1 cellular context compared by ENCODE assay signal in the genomic region with DNA sequence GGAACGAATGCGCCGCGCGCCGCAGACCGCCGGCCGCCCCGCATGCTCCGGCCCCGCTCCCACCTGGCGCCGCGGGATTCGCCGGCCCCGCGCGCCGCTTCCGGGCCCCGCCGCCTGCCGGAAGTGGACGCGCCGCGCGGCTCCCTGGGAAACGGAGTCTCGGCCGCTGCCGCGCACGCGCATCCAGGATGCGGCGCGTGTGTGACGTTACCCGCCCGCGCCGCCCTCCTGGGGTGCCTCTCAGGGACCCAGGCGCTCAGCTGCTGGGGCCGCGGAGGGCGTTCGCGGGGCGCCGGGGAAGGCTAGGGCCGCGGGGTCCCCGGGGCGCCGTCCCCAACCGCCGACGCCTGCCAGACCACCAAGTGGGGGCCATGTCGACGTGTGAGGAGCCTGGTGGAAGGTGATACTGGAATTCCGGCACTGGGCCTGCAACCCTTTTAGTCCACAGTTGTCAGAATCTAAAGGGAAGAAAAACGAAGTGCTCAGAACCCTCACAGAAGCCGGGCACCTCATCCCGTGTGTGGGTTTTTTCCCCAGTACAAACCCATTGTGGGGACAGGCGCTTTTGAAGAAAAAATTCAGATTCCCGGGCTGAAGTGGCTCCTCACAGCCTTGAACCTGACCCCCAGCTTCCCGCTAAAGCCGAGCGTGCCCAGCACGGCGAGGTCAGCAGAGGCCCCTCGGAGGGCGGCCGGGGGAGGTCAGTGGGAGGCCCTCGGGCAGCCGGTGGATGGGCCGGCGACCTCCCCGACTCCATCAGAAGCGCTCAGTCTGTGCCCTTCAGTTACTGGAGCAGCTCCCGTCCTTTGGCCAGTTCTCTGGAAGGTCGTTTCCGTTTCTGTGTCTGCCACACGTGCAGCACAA.
TF ChIP-seq lines count a peak whose summit lies in the region.

A gene with protein sequence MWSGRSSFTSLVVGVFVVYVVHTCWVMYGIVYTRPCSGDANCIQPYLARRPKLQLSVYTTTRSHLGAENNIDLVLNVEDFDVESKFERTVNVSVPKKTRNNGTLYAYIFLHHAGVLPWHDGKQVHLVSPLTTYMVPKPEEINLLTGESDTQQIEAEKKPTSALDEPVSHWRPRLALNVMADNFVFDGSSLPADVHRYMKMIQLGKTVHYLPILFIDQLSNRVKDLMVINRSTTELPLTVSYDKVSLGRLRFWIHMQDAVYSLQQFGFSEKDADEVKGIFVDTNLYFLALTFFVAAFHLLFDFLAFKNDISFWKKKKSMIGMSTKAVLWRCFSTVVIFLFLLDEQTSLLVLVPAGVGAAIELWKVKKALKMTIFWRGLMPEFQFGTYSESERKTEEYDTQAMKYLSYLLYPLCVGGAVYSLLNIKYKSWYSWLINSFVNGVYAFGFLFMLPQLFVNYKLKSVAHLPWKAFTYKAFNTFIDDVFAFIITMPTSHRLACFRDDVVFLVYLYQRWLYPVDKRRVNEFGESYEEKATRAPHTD (minus strand): TSS at position 125 of the 864 bp plus-strand sequence. CDS start 258 bp downstream, outside the sequence.

TF ChIP-seq in IMR-90, 13 proteins besides CTCF, POLR2A, EP300 and RAD21:
- peak; percentile 96 for TF ChIP-seq MXI1 (IDR thresholded peaks at IDR 0.05; ENCODE audit: borderline replicate concordance, low read depth, low read length)
- TF ChIP-seq, protein P1, sequence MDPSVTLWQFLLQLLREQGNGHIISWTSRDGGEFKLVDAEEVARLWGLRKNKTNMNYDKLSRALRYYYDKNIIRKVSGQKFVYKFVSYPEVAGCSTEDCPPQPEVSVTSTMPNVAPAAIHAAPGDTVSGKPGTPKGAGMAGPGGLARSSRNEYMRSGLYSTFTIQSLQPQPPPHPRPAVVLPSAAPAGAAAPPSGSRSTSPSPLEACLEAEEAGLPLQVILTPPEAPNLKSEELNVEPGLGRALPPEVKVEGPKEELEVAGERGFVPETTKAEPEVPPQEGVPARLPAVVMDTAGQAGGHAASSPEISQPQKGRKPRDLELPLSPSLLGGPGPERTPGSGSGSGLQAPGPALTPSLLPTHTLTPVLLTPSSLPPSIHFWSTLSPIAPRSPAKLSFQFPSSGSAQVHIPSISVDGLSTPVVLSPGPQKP (IDR thresholded peaks at IDR 0.05; ENCODE audit: borderline replicate concordance, low read depth, low read length), result 0 out of 2 replicates have a peak, but pooled peaks have one; percentile 13
- no peak for TF ChIP-seq RFX5 (IDR thresholded peaks at IDR 0.05; ENCODE audit: low read depth, low read length)
- peak; percentile 74; the same call in 1 of the 2 replicates for TF ChIP-seq MAZ (IDR thresholded peaks at IDR 0.05; ENCODE audit: borderline replicate concordance, low read depth, low read length)
